Comparison of ENCODE assay signal across 8 cellular contexts in the genomic region with DNA sequence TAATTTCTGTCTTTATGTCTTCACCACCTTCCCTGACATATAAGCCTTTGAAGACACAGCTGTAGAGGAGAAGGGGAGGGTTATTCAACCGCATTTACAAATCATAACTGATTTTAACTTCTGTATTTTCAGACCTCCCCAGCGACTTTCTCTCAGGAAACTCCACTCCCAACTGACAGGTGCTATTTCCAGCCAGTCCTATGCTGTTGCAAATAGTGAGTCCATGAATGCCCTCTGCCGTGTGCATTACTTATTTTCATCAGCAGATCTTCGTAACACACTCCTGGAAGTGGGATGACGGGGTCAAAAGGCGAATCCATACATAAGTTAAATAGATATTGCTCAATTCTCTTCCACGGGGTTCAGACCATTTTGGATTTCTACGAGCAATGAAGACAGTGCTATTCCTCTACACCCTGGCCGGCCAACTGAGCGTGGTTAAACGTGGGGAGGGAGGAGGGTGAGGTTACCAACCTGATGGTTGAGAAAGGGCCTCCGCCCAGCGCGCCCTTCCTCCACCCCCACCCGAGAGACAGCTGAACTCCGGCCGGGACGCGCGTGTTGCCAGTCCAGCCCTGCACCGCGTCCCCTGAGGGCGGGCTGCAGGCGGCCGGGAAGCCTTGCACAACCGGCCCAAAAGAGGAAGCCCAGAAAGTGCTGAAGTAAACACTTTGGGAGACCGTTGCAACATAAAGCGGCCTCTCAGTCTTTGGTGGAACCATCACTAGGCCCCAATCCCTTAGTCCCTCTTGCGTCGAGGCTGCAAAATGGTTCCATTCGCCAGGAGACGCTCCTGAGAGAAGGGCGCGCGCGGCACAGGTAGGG. TPM values are rescaled to one million over a fixed set of nuclear protein-coding genes. Genes with fewer than 3 reads are reported as not detected.
DNase-seq lines count a peak whose midpoint lies in the region; ATAC-seq and TF ChIP-seq lines count a peak whose summit lies in the region.

A gene with protein sequence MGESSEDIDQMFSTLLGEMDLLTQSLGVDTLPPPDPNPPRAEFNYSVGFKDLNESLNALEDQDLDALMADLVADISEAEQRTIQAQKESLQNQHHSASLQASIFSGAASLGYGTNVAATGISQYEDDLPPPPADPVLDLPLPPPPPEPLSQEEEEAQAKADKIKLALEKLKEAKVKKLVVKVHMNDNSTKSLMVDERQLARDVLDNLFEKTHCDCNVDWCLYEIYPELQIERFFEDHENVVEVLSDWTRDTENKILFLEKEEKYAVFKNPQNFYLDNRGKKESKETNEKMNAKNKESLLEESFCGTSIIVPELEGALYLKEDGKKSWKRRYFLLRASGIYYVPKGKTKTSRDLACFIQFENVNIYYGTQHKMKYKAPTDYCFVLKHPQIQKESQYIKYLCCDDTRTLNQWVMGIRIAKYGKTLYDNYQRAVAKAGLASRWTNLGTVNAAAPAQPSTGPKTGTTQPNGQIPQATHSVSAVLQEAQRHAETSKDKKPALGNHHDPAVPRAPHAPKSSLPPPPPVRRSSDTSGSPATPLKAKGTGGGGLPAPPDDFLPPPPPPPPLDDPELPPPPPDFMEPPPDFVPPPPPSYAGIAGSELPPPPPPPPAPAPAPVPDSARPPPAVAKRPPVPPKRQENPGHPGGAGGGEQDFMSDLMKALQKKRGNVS (plus strand): TSS at position 705 of the 825 bp plus-strand sequence. CDS start 53,986 bp downstream, outside the sequence.

- H3K27me3 ChIP-seq in PC-3 (ENCODE audit: low read length) = peaks cover 33% of the 10 kb centered on the region

- H3K9me2 ChIP-seq in PC-3 (replicated peaks; ENCODE audit: low read length) = no peaks in the 10 kb centered on the region

- H2AFZ ChIP-seq in PC-3 (ENCODE audit: low read length) = no peak within 1 kb of the TSS

- peaks cover 18% of the 10 kb centered on the region for H3K36me3 Mint-ChIP-seq in activated naive CD8-positive, alpha-beta T cell treated with anti-CD3 and anti-CD28 coated beads, Interleukin-2, amount 50 U/mL, for 24 hours (ENCODE audit: low read depth)

- ATAC-seq in GM18517 (IDR thresholded peaks at IDR 0.05; ENCODE audit: unreplicated experiment) = peak; percentile 59
- ATAC-seq in HG02885 (IDR thresholded peaks at IDR 0.05; ENCODE audit: poor library complexity, unreplicated experiment) = peak; percentile 59
- peak; percentile 70 for ATAC-seq in activated naive CD8-positive, alpha-beta T cell treated with anti-CD3 and anti-CD28 coated beads, Interleukin-2, amount 50 U/mL, for 24 hours
- ATAC-seq in PC-3 = no peak

- DNase-seq in SIG-M5 (lab: John Stamatoyannopoulos, UW) (peak; percentile 84), hypothalamus (lab: John Stamatoyannopoulos, UW) (peak in 33 of 51 donors; percentile 1 to 56 (median 16)), PC-3 (no peak), HT-29 (ENCODE audit: low spot score) (no peak)
- DNase-seq in activated naive CD8-positive, alpha-beta T cell treated with anti-CD3 and anti-CD28 coated beads, Interleukin-2, amount 50 U/mL, for 24 hours = peak; percentile 65

- H3K27me3 Mint-ChIP-seq in activated naive CD8-positive, alpha-beta T cell treated with anti-CD3 and anti-CD28 coated beads, Interleukin-2, amount 50 U/mL, for 24 hours = no peaks in the 10 kb centered on the region

- intact Hi-C loops in PC-3 (cut with micrococcal nuclease) = no loop called here

- H3K27ac Mint-ChIP-seq in activated naive CD8-positive, alpha-beta T cell treated with anti-CD3 and anti-CD28 coated beads, Interleukin-2, amount 50 U/mL, for 24 hours = peak within 1 kb of the TSS; percentile 93

- H3K9ac ChIP-seq in PC-3 (ENCODE audit: low read length) = no peak within 1 kb of the TSS

- H3K79me2 ChIP-seq in PC-3 (ENCODE audit: low read length) = no peaks in the 10 kb centered on the region

- peak within 1 kb of the TSS; percentile 70 to 99 (median 87) for H3K27ac ChIP-seq in skin epidermis
- no peak within 1 kb of the TSS for H3K27ac ChIP-seq in PC-3 (ENCODE audit: low read length)

- peak within 1 kb of the TSS; percentile 95 for H3K4me3 Mint-ChIP-seq in activated naive CD8-positive, alpha-beta T cell treated with anti-CD3 and anti-CD28 coated beads, Interleukin-2, amount 50 U/mL, for 24 hours

- no peaks in the 10 kb centered on the region for H4K20me1 ChIP-seq in PC-3 (ENCODE audit: low read length)

- POLR2A ChIA-PET in PC-3 (lab: Charles Lee; ENCODE audit: unreplicated experiment) = no interaction called here

- no peaks in the 10 kb centered on the region for H3K9me3 Mint-ChIP-seq in activated naive CD8-positive, alpha-beta T cell treated with anti-CD3 and anti-CD28 coated beads, Interleukin-2, amount 50 U/mL, for 24 hours

- H3K4me2 ChIP-seq in PC-3 (ENCODE audit: low read length) = no peak within 1 kb of the TSS

- H3K4me1 Mint-ChIP-seq in activated naive CD8-positive, alpha-beta T cell treated with anti-CD3 and anti-CD28 coated beads, Interleukin-2, amount 50 U/mL, for 24 hours = peaks cover 50% of the 10 kb centered on the region

- H3K36me3 ChIP-seq in PC-3 (ENCODE audit: low read depth, low read length) = no peaks in the 10 kb centered on the region

- TF ChIP-seq CTCF in PC-3 (conservative IDR thresholded peaks at IDR 0.05; ENCODE audit: low read depth, low read length) = no peak

- H3F3A ChIP-seq in PC-3 (ENCODE audit: low read length, unreplicated experiment) = no peaks in the 10 kb centered on the region

- no peaks in the 10 kb centered on the region for H3K9me3 ChIP-seq in PC-3 (ENCODE audit: low read length)

- peak within 1 kb of the TSS; percentile 39 to 74 (median 44) for H3K4me3 ChIP-seq in skin epidermis
- H3K4me3 ChIP-seq in PC-3 (ENCODE audit: low read length) = no peak within 1 kb of the TSS

- CTCF ChIA-PET in PC-3 (lab: Charles Lee) = no interaction called here

- no peaks in the 10 kb centered on the region for H3K4me1 ChIP-seq in PC-3 (ENCODE audit: insufficient read depth, low read length)

- no TSS peak for BruUV-seq in PC-3 (replicated peaks; lab: Mats Ljungman, UMichigan)

RNA-seq across cellular contexts. Expression of the gene that starts here (rescaled TPM):
- total RNA-seq in PC-3 (2014; rRNA removed) = not detected in 2 replicates
- not detected in 2 replicates for total RNA-seq in HT-29 (2014; rRNA removed; shearing (Covaris generic))

Comparison
In these comparisons a context has a peak if more than half of its experiments do, and no peak if none do; other contexts are left out.
1. DNase-seq: peak in SIG-M5 (single experiment), activated naive CD8-positive, alpha-beta T cell treated with anti-CD3 and anti-CD28 coated beads, Interleukin-2, amount 50 U/mL, for 24 hours (single experiment) and hypothalamus (33 of 51); none in PC-3 (single experiment) and HT-29 (single experiment).